Comparison of ENCODE assay signal across 1 cellular context in the genomic region with DNA sequence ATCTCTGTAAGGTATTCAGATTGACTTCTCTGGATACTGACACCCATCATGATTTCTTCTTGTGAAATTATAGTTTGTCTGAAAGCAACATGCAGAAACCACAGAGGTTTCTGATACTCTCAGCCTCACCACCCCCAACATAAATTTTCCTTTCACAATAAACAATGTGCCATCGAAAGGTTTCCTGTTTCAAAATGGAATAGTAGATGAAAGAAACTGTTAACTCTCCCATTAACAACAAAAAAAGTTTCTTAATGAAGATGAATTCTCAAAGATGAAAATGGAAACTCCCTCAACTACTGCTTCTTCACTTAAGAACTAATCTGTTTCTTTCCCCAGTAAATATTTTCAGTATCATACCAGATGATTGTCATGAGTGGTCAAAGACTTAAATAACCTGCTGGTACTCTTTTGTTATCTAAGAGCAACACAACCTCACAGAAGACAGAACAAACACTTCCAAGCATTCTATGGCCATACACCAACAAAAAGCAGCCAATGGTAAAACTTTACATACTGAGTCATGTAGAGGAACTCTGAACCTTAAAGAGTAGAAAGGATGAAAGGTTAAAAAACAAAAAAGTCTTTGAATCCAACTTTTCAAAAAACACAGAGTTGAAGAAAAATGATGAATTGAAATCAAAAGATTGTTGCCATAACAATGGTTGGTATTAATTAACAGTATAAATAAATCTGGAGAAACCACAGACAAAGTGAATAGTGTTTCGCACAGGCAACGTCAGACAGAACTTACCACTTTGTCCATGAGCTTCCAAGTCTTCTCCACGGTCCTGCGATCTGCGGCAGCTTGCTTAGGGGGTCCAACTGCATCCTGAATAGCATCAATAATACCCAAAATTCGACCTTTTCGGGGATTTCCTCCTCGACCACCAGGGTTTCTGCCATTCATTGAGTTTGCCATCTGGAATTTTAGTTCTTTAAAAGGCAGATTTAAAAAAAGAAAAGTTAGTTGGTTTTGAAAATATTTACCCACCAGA.
A peak's percentile ranks its signal among the peaks of the same experiment; 100 is the strongest.
TF ChIP-seq lines count a peak whose summit lies in the region.

No MANE protein-coding gene starts in this region.

TF ChIP-seq in GM12878, 131 proteins besides CTCF, POLR2A, EP300 and RAD21 (continued from another document and continues in another):
- no peak for TF ChIP-seq REST (IDR thresholded peaks at IDR 0.05; ENCODE audit: low read depth, low read length)
- TF ChIP-seq ZBTB11 (CRISPR knock-in tag; IDR thresholded peaks at IDR 0.05), result no peak
- no peak for TF ChIP-seq TCF7 (IDR thresholded peaks at IDR 0.05; ENCODE audit: borderline replicate concordance)
- TF ChIP-seq SMAD5 (IDR thresholded peaks at IDR 0.05; ENCODE audit: low read depth), result no peak
- no peak for TF ChIP-seq SPI1 (IDR thresholded peaks at IDR 0.05; ENCODE audit: borderline replicate concordance, insufficient read depth, low read depth, low read length)
- TF ChIP-seq EGR1 (IDR thresholded peaks at IDR 0.05; ENCODE audit: borderline replicate concordance in 1 of 2, low read depth in 2 of 2, low read length in 2 of 2), result no peak
- peak; percentile 96 for TF ChIP-seq RELB (IDR thresholded peaks at IDR 0.05; ENCODE audit: low read depth)
- TF ChIP-seq, protein P1, sequence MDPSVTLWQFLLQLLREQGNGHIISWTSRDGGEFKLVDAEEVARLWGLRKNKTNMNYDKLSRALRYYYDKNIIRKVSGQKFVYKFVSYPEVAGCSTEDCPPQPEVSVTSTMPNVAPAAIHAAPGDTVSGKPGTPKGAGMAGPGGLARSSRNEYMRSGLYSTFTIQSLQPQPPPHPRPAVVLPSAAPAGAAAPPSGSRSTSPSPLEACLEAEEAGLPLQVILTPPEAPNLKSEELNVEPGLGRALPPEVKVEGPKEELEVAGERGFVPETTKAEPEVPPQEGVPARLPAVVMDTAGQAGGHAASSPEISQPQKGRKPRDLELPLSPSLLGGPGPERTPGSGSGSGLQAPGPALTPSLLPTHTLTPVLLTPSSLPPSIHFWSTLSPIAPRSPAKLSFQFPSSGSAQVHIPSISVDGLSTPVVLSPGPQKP (IDR thresholded peaks at IDR 0.05; ENCODE audit: low read depth, low read length), result no peak
- no peak for TF ChIP-seq PML (IDR thresholded peaks at IDR 0.05; ENCODE audit: low read length)
- TF ChIP-seq MTA2 (IDR thresholded peaks at IDR 0.05; ENCODE audit: low read depth), result peak; percentile 86
- TF ChIP-seq, protein P2, sequence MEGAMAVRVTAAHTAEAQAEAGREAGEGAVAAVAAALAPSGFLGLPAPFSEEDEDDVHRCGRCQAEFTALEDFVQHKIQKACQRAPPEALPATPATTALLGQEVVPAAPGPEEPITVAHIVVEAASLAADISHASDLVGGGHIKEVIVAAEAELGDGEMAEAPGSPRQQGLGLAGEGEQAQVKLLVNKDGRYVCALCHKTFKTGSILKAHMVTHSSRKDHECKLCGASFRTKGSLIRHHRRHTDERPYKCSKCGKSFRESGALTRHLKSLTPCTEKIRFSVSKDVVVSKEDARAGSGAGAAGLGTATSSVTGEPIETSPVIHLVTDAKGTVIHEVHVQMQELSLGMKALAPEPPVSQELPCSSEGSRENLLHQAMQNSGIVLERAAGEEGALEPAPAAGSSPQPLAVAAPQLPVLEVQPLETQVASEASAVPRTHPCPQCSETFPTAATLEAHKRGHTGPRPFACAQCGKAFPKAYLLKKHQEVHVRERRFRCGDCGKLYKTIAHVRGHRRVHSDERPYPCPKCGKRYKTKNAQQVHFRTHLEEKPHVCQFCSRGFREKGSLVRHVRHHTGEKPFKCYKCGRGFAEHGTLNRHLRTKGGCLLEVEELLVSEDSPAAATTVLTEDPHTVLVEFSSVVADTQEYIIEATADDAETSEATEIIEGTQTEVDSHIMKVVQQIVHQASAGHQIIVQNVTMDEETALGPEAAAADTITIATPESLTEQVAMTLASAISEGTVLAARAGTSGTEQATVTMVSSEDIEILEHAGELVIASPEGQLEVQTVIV (IDR thresholded peaks at IDR 0.05; ENCODE audit: borderline replicate concordance, partially characterized antibody), result no peak
- no peak for TF ChIP-seq ZBTB40 (IDR thresholded peaks at IDR 0.05; ENCODE audit: borderline replicate concordance)
- no peak for TF ChIP-seq POLR2AphosphoS2 (IDR thresholded peaks at IDR 0.05; ENCODE audit: low read depth, low read length)
- TF ChIP-seq HSF1 (IDR thresholded peaks at IDR 0.05; ENCODE audit: low read depth, low read length), result no peak
- TF ChIP-seq POLR2AphosphoS5 (IDR thresholded peaks at IDR 0.05; ENCODE audit: low read length), result peak; percentile 65; the same call in 1 of the 2 replicates
- TF ChIP-seq TBL1XR1 (IDR thresholded peaks at IDR 0.05; ENCODE audit: low read depth, low read length), result peak; percentile 92
- no peak for TF ChIP-seq SIN3A (IDR thresholded peaks at IDR 0.05; ENCODE audit: low read depth, low read length)
- no peak for TF ChIP-seq USF1 (IDR thresholded peaks at IDR 0.05; ENCODE audit: borderline replicate concordance, extremely low read length, insufficient read depth, low read depth, low read length)
- no peak for TF ChIP-seq SUPT20H (IDR thresholded peaks at IDR 0.05; ENCODE audit: borderline replicate concordance, control insufficient read depth, low read depth, low read length)
- TF ChIP-seq JUNB (IDR thresholded peaks at IDR 0.05), result no peak; the same call in 1 of the 2 replicates
- 0 out of 2 replicates have a peak, but pooled peaks have one; percentile 43 for TF ChIP-seq NR2F1 (conservative IDR thresholded peaks at IDR 0.05)
- TF ChIP-seq WRNIP1 (IDR thresholded peaks at IDR 0.05; ENCODE audit: borderline replicate concordance, low read depth, low read length), result no peak
- TF ChIP-seq SREBF1 (IDR thresholded peaks at IDR 0.05; ENCODE audit: low read length), result no peak
- no peak for TF ChIP-seq GABPA (IDR thresholded peaks at IDR 0.05; ENCODE audit: low read depth)
- TF ChIP-seq, protein P3, sequence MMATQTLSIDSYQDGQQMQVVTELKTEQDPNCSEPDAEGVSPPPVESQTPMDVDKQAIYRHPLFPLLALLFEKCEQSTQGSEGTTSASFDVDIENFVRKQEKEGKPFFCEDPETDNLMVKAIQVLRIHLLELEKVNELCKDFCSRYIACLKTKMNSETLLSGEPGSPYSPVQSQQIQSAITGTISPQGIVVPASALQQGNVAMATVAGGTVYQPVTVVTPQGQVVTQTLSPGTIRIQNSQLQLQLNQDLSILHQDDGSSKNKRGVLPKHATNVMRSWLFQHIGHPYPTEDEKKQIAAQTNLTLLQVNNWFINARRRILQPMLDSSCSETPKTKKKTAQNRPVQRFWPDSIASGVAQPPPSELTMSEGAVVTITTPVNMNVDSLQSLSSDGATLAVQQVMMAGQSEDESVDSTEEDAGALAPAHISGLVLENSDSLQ (IDR thresholded peaks at IDR 0.05), result peak; percentile 70
- TF ChIP-seq JUND (IDR thresholded peaks at IDR 0.05; ENCODE audit: low read depth, low read length), result no peak
